In genomic region chr18:62522510-62523254, GRCh38 we compare ENCODE assay signal across 8 cellular contexts. TPM values are rescaled to one million over a fixed set of nuclear protein-coding genes. Genes with fewer than 3 reads are reported as not detected.
DNase-seq lines count a peak whose midpoint lies in the region; ATAC-seq and TF ChIP-seq lines count a peak whose summit lies in the region.

TSS of gene ZCCHC2 (plus strand) at chr18:62523025. CDS start at chr18:62523425, 400 bp downstream.

- TF ChIP-seq CTCF in H9 (conservative IDR thresholded peaks at IDR 0.05): no peak
- no peak for TF ChIP-seq CTCF in fibroblast of the aortic adventitia (IDR thresholded peaks at IDR 0.05; ENCODE audit: insufficient read depth, low read length)
- TF ChIP-seq CTCF in nephron progenitor cell (IDR thresholded peaks at IDR 0.05): no peak

- no peak within 1 kb of the TSS for H4K5ac ChIP-seq in H9 (ENCODE audit: insufficient read length, low read depth, low read length)

- no peak within 1 kb of the TSS for H2AK5ac ChIP-seq in H9 (ENCODE audit: insufficient read length, low read length)

- peaks cover 26 to 34% of the 10 kb centered on the region in 2 experiments for H3K4me1 Mint-ChIP-seq in H9
- H3K4me1 Mint-ChIP-seq in nephron progenitor cell: peaks cover 34% of the 10 kb centered on the region
- peaks cover 22% of the 10 kb centered on the region for H3K4me1 Mint-ChIP-seq in stimulated activated naive CD8-positive, alpha-beta T cell treated with anti-CD3 and anti-CD28 coated beads, Interleukin-15, amount 100 ng/mL, for 72 hours

- 0 out of 2 replicates have a peak, but pooled peaks cover 2% of the 10 kb centered on the region for H3K79me2 ChIP-seq in H9 (ENCODE audit: insufficient read depth, low read length)

- H3K9me3 ChIP-seq in H9 (ENCODE audit: control insufficient read depth, low read depth, low read length): no peaks in the 10 kb centered on the region
- no peaks in the 10 kb centered on the region for H3K9me3 ChIP-seq in MG63

- H2BK12ac ChIP-seq in H9 (ENCODE audit: insufficient read length, low read depth, low read length): no peak within 1 kb of the TSS

- H3K27me3 Mint-ChIP-seq in H9 (ENCODE audit: low read depth) (peaks cover 40% of the 10 kb centered on the region), nephron progenitor cell (ENCODE audit: low read depth, poor library complexity) (peaks cover 42% of the 10 kb centered on the region)
- H3K27me3 Mint-ChIP-seq in stimulated activated naive CD8-positive, alpha-beta T cell treated with anti-CD3 and anti-CD28 coated beads, Interleukin-15, amount 100 ng/mL, for 72 hours: no peaks in the 10 kb centered on the region

- H2BK15ac ChIP-seq in H9 (ENCODE audit: low read depth, low read length): no peak within 1 kb of the TSS; the same call in 1 of the 2 replicates

- no peaks in the 10 kb centered on the region for H4K20me1 ChIP-seq in H9 (ENCODE audit: control insufficient read depth, insufficient read depth, insufficient read length)

- DNase-seq in ELR (ENCODE audit: low read depth) (peak; percentile 96), H9 (peak; percentile 96), MG63 (peak; percentile 96), SHP77 treated with DMSO at 0.1 percent for 48 hours (lab: John Stamatoyannopoulos, UW) (peak; percentile 91), fibroblast of the aortic adventitia (ENCODE audit: low read depth) (peak; percentile 96), nephron progenitor cell (peak; percentile 98)
- DNase-seq in activated effector memory CD4-positive, alpha-beta T cell treated with anti-CD3 and anti-CD28 coated beads, Interleukin-2, amount 50 U/mL, for 16 hours: peak; percentile 99
- peak; percentile 99 for DNase-seq in stimulated activated naive CD8-positive, alpha-beta T cell treated with anti-CD3 and anti-CD28 coated beads, Interleukin-15, amount 100 ng/mL, for 72 hours

- no peak within 1 kb of the TSS for H2BK5ac ChIP-seq in H9 (ENCODE audit: insufficient read length, low read length)

- peak within 1 kb of the TSS; percentile 92; the same call in 1 of the 2 replicates for H3K14ac ChIP-seq in H9 (ENCODE audit: insufficient read depth, low read length)

- H3K9ac ChIP-seq in H9 (ENCODE audit: extremely low read depth, insufficient read length, low read length): peak within 1 kb of the TSS; percentile 71

- no peak within 1 kb of the TSS for H3T11ph ChIP-seq in H9 (ENCODE audit: low read length)

- H2AFZ ChIP-seq in H9 (ENCODE audit: low read length): no peak within 1 kb of the TSS

- H3K4me1 ChIP-seq in H9 (ENCODE audit: insufficient read depth, low read length): peaks cover 4% of the 10 kb centered on the region; the same call in 1 of the 2 replicates

- no peak within 1 kb of the TSS for H2BK20ac ChIP-seq in H9 (ENCODE audit: low read depth, low read length, poor library complexity, severe bottlenecking)

- peak; percentile 85 for ATAC-seq in stimulated activated naive CD8-positive, alpha-beta T cell treated with anti-CD3 and anti-CD28 coated beads, Interleukin-15, amount 100 ng/mL, for 72 hours

- peaks cover 13% of the 10 kb centered on the region for H3K23me2 ChIP-seq in H9 (ENCODE audit: insufficient read length, low read depth, low read length, poor library complexity, severe bottlenecking)

- peak within 1 kb of the TSS; percentile 94 for H3K4me3 ChIP-seq in MG63
- peak within 1 kb of the TSS; percentile 87 for H3K4me3 ChIP-seq in fibroblast of the aortic adventitia (ENCODE audit: low read depth, low read length)

- no peak within 1 kb of the TSS for H3K27ac ChIP-seq in H9 (ENCODE audit: insufficient read length, low read depth, low read length)

- H3K27ac Mint-ChIP-seq in H9: no peak within 1 kb of the TSS
- H3K27ac Mint-ChIP-seq in nephron progenitor cell: peak within 1 kb of the TSS; percentile 75
- H3K27ac Mint-ChIP-seq in stimulated activated naive CD8-positive, alpha-beta T cell treated with anti-CD3 and anti-CD28 coated beads, Interleukin-15, amount 100 ng/mL, for 72 hours: peak within 1 kb of the TSS; percentile 92 to 97

- H3K79me1 ChIP-seq in H9 (ENCODE audit: insufficient read depth, low read depth, low read length, poor library complexity, severe bottlenecking): no peaks in the 10 kb centered on the region

- H2BK120ac ChIP-seq in H9 (ENCODE audit: low read depth, low read length, poor library complexity, severe bottlenecking): no peak within 1 kb of the TSS

- peaks cover 0 to 2% of the 10 kb centered on the region in 2 experiments; a peak in 1 of 5 replicates for H3K9me3 Mint-ChIP-seq in H9
- H3K9me3 Mint-ChIP-seq in nephron progenitor cell: no peaks in the 10 kb centered on the region
- H3K9me3 Mint-ChIP-seq in stimulated activated naive CD8-positive, alpha-beta T cell treated with anti-CD3 and anti-CD28 coated beads, Interleukin-15, amount 100 ng/mL, for 72 hours: no peaks in the 10 kb centered on the region

- H3K4ac ChIP-seq in H9 (ENCODE audit: low read depth, low read length): no peak within 1 kb of the TSS

- H3K36me3 Mint-ChIP-seq in H9 (ENCODE audit: insufficient read depth in 1 of 3, low read depth in 3 of 3) (peaks cover 0 to 3% (median 2%) of the 10 kb centered on the region in 3 experiments; a peak in 3 of 7 replicates), nephron progenitor cell (ENCODE audit: low read depth) (no peaks in the 10 kb centered on the region)

- WGBS in H9 (ENCODE audit: extremely low coverage, insufficient read length, low lambda C conversion rate): no CpG with 5 or more reads among the region's 87 CpGs

- H3K36me3 ChIP-seq in MG63: no peaks in the 10 kb centered on the region

- no peak within 1 kb of the TSS for H4K91ac ChIP-seq in H9 (ENCODE audit: insufficient read length, low read depth, low read length)

- H3K4me2 ChIP-seq in H9 (ENCODE audit: insufficient read depth, insufficient read length, low read length): peak within 1 kb of the TSS; percentile 83

- H3K56ac ChIP-seq in H9 (ENCODE audit: insufficient read length, low read depth, low read length): no peak within 1 kb of the TSS

- H3K4me3 Mint-ChIP-seq in H9 (peak within 1 kb of the TSS; percentile 74 to 87), nephron progenitor cell (peak within 1 kb of the TSS; percentile 89)
- H3K4me3 Mint-ChIP-seq in stimulated activated naive CD8-positive, alpha-beta T cell treated with anti-CD3 and anti-CD28 coated beads, Interleukin-15, amount 100 ng/mL, for 72 hours: peak within 1 kb of the TSS; percentile 97

- H4K8ac ChIP-seq in H9 (replicated peaks; ENCODE audit: insufficient read length, low read depth, low read length): no peak within 1 kb of the TSS

- H3K18ac ChIP-seq in H9 (ENCODE audit: insufficient read length, low read depth, low read length): peak within 1 kb of the TSS; percentile 97

- H3K23ac ChIP-seq in H9 (ENCODE audit: insufficient read length, low read depth, low read length): no peak within 1 kb of the TSS

- peaks cover 9% of the 10 kb centered on the region; the same call in 1 of the 2 replicates for H3K27me3 ChIP-seq in H9 (ENCODE audit: insufficient read depth, low read length)
- H3K27me3 ChIP-seq in MG63: no peaks in the 10 kb centered on the region

RNA-seq across cellular contexts. Expression of gene ZCCHC2, which starts in this region (rescaled TPM):
- total RNA-seq in H9 (2021): 12.1 and 12.4 TPM in 2 replicates
- total RNA-seq in MG63 (2014; rRNA removed; shearing (Covaris generic); ENCODE audit: low replicate concordance): 3.1 and 3.3 TPM in 2 replicates
- total RNA-seq in fibroblast of the aortic adventitia (ENCODE audit: low replicate concordance): 9.9 and 12.8 TPM in 2 replicates

Comparison
In these comparisons a context has a peak if more than half of its experiments do, and no peak if none do; other contexts are left out.
1. H3K27ac Mint-ChIP-seq: peak in nephron progenitor cell (single experiment) and stimulated activated naive CD8-positive, alpha-beta T cell treated with anti-CD3 and anti-CD28 coated beads, Interleukin-15, amount 100 ng/mL, for 72 hours (2 of 2); none in H9 (0 of 3).
2. Peak in every context shown above with its lines, with median percentiles within 50 percentile points of each other: DNase-seq and H3K4me3 Mint-ChIP-seq.